9 cellular contexts compared by ENCODE assay signal in the genomic region with DNA sequence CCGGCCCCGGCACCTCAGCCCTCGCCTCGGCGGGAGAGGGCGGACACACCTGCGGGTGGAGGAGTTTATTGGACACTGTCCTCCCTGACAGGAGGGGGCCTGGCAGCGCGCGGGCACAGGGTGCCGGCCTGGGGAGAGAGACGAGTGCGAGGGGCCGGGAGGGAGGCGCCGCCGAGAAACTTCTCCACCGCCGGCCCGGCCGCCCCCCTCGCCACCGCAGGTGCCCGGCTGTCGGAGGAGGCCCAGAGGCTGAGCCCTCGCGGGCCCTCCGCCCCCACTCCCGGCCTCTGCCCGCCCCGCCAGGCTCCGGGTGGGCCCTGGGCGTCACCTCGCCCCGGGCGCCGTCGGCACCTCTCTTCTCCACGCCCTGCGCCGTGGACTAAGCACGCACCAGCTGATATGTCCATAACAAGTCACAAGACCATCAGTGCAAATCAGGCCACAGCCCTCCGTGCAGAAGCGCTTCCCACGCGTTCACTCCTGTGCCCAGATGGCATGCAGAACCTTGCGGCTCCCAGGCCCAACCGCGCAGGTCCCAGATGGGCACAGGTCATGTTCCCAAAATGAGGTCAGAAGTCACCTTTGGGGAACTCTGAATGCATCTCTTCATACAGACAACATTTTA.
DNase-seq lines count a peak whose midpoint lies in the region; ATAC-seq, FAIRE-seq and TF ChIP-seq lines count a peak whose summit lies in the region.
"Had no signal": no experiment of that assay in that cellular context is flagged by ENCODE, and none has a peak within 500 bp of the region (broad histone marks: within the 10 kb centered on the region; RNA-seq: fewer than 3 reads in every experiment).

No MANE protein-coding gene starts in this region.

- no peaks in the 10 kb centered on the region for H3K36me3 Mint-ChIP-seq in WTC11

- H3K27ac Mint-ChIP-seq in WTC11: no peak overlapping the region

- no peak overlapping the region for H3K27ac ChIP-seq in iPS DF 6.9 (ENCODE audit: low read length)
- no peak overlapping the region for H3K27ac ChIP-seq in small intestine (ENCODE audit: low read depth in 1 of 2, low read length in 1 of 2)
- H3K27ac ChIP-seq: SJSA1 had no signal

- H3K27me3 ChIP-seq in iPS DF 6.9 (ENCODE audit: control insufficient read depth, insufficient read depth, low read length): peaks cover 7% of the 10 kb centered on the region; the same call in 1 of the 2 replicates
- peaks cover 0 to 14% of the 10 kb centered on the region in 2 donors for H3K27me3 ChIP-seq in small intestine (ENCODE audit: control insufficient read depth in 2 of 2, insufficient read depth in 2 of 2, low read length in 2 of 2)

- peak overlapping the region; percentile 85 for H3K4me3 Mint-ChIP-seq in WTC11

- no peaks in the 10 kb centered on the region for H3K9me3 ChIP-seq in iPS DF 6.9 (ENCODE audit: control insufficient read depth, insufficient read depth, low read length)
- H3K9me3 ChIP-seq in small intestine (ENCODE audit: control insufficient read depth, low read depth): no peaks in the 10 kb centered on the region
- H3K9me3 ChIP-seq: SJSA1 had no signal

- no peaks in the 10 kb centered on the region for H3K9me3 Mint-ChIP-seq in WTC11

- WGBS in iPS DF 6.9 (ENCODE audit: insufficient coverage, insufficient read length): no CpG with 5 or more reads among the region's 49 CpGs
- 8 to 16% (median 9%) methylated on average over 20 to 49 of the region's 49 CpGs for WGBS in small intestine, 3 donors

- TF ChIP-seq CTCF in WTC11 (IDR thresholded peaks at IDR 0.05): no peak

- POLR2A ChIA-PET in WTC11 (lab: Charles Lee): no interaction called here

- H3K4me1 ChIP-seq in iPS DF 6.9 (ENCODE audit: control insufficient read depth, insufficient read depth, low read length) (peaks cover 3% of the 10 kb centered on the region), small intestine (ENCODE audit: control insufficient read depth in 2 of 2, insufficient read depth in 1 of 2, low read depth in 1 of 2, low read length in 1 of 2) (no peaks in the 10 kb centered on the region)
- H3K4me1 ChIP-seq: SJSA1 had no signal

- no peaks in the 10 kb centered on the region for H3K36me3 ChIP-seq in iPS DF 6.9 (ENCODE audit: control insufficient read depth, insufficient read depth, low read length)
- no peaks in the 10 kb centered on the region for H3K36me3 ChIP-seq in small intestine (ENCODE audit: control insufficient read depth in 2 of 2, insufficient read depth in 2 of 2, low read length in 2 of 2)
- H3K36me3 ChIP-seq: SJSA1 had no signal

- peak; percentile 27 for ATAC-seq in HG02642 (IDR thresholded peaks at IDR 0.05; ENCODE audit: poor library complexity, unreplicated experiment)
- ATAC-seq in WTC11: peak; percentile 5

- DNase-seq in WTC11 (ENCODE audit: low spot score) (no peak), iPS DF 6.9 (ENCODE audit: low read depth, low spot score) (no peak), small intestine (peak; percentile 11), RKO (ENCODE audit: low spot score) (no peak), C1 segment of cervical spinal cord (lab: John Stamatoyannopoulos, UW) (no peak), AG08395 (ENCODE audit: low spot score) (no peak)
- no peak for DNase-seq in activated CD4-positive, alpha-beta T cell treated with anti-CD3 and anti-CD28 coated beads, Interleukin-2, amount 50 U/mL, for 4 hours

- CTCF ChIA-PET in WTC11 (lab: Charles Lee): interaction anchor here (0.9 to 1.5 kb wide), 2 partner anchors 10 to 16 kb away, joined by 4 to 8 read pairs; no protein-coding TSS in a partner anchor

- H3K4me1 Mint-ChIP-seq in WTC11: peaks cover 16% of the 10 kb centered on the region

- peaks cover 77% of the 10 kb centered on the region for H3K27me3 Mint-ChIP-seq in WTC11 (ENCODE audit: low read depth)

- peak overlapping the region; percentile 73; the same call in 1 of the 2 replicates for H3K4me3 ChIP-seq in iPS DF 6.9 (ENCODE audit: low read length)
- H3K4me3 ChIP-seq in small intestine (ENCODE audit: low read depth in 1 of 2, low read length in 2 of 2): peak overlapping the region in 1 of 2 donors; percentile 47
- H3K4me3 ChIP-seq: SJSA1 had no signal

- FAIRE-seq in small intestine (lab: Jason Lieb, UNC): no peak

TF ChIP-seq in WTC11, 78 proteins besides CTCF, POLR2A, EP300 and RAD21:
- TF ChIP-seq, protein P1, sequence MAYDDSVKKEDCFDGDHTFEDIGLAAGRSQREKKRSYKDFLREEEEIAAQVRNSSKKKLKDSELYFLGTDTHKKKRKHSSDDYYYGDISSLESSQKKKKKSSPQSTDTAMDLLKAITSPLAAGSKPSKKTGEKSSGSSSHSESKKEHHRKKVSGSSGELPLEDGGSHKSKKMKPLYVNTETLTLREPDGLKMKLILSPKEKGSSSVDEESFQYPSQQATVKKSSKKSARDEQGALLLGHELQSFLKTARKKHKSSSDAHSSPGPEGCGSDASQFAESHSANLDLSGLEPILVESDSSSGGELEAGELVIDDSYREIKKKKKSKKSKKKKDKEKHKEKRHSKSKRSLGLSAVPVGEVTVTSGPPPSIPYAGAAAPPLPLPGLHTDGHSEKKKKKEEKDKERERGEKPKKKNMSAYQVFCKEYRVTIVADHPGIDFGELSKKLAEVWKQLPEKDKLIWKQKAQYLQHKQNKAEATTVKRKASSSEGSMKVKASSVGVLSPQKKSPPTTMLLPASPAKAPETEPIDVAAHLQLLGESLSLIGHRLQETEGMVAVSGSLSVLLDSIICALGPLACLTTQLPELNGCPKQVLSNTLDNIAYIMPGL (CRISPR knock-in tag; IDR thresholded peaks at IDR 0.05): 0 out of 2 replicates have a peak, but pooled peaks have one; percentile 33
- TF ChIP-seq ZNF416 (CRISPR knock-in tag; IDR thresholded peaks at IDR 0.05) (no peak), IRF2 (CRISPR knock-in tag; IDR thresholded peaks at IDR 0.05; ENCODE audit: borderline replicate concordance, low read depth) (no peak), FOXJ3 (CRISPR knock-in tag; IDR thresholded peaks at IDR 0.05; ENCODE audit: borderline replicate concordance) (no peak), ZNF317 (CRISPR knock-in tag; IDR thresholded peaks at IDR 0.05; ENCODE audit: borderline replicate concordance, low read depth) (no peak), NFATC4 (CRISPR knock-in tag; IDR thresholded peaks at IDR 0.05) (no peak)
- TF ChIP-seq, protein P2, sequence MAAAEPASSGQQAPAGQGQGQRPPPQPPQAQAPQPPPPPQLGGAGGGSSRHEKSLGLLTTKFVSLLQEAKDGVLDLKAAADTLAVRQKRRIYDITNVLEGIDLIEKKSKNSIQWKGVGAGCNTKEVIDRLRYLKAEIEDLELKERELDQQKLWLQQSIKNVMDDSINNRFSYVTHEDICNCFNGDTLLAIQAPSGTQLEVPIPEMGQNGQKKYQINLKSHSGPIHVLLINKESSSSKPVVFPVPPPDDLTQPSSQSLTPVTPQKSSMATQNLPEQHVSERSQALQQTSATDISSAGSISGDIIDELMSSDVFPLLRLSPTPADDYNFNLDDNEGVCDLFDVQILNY (CRISPR knock-in tag; IDR thresholded peaks at IDR 0.05): no peak
- TF ChIP-seq, protein P3, sequence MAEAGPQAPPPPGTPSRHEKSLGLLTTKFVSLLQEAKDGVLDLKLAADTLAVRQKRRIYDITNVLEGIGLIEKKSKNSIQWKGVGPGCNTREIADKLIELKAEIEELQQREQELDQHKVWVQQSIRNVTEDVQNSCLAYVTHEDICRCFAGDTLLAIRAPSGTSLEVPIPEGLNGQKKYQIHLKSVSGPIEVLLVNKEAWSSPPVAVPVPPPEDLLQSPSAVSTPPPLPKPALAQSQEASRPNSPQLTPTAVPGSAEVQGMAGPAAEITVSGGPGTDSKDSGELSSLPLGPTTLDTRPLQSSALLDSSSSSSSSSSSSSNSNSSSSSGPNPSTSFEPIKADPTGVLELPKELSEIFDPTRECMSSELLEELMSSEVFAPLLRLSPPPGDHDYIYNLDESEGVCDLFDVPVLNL (CRISPR knock-in tag; IDR thresholded peaks at IDR 0.05; ENCODE audit: borderline replicate concordance, low read depth): no peak
- TF ChIP-seq, protein P4, sequence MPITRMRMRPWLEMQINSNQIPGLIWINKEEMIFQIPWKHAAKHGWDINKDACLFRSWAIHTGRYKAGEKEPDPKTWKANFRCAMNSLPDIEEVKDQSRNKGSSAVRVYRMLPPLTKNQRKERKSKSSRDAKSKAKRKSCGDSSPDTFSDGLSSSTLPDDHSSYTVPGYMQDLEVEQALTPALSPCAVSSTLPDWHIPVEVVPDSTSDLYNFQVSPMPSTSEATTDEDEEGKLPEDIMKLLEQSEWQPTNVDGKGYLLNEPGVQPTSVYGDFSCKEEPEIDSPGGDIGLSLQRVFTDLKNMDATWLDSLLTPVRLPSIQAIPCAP (CRISPR knock-in tag; IDR thresholded peaks at IDR 0.05): no peak
